Comparison of ENCODE assay signal across 10 cellular contexts in the genomic region with DNA sequence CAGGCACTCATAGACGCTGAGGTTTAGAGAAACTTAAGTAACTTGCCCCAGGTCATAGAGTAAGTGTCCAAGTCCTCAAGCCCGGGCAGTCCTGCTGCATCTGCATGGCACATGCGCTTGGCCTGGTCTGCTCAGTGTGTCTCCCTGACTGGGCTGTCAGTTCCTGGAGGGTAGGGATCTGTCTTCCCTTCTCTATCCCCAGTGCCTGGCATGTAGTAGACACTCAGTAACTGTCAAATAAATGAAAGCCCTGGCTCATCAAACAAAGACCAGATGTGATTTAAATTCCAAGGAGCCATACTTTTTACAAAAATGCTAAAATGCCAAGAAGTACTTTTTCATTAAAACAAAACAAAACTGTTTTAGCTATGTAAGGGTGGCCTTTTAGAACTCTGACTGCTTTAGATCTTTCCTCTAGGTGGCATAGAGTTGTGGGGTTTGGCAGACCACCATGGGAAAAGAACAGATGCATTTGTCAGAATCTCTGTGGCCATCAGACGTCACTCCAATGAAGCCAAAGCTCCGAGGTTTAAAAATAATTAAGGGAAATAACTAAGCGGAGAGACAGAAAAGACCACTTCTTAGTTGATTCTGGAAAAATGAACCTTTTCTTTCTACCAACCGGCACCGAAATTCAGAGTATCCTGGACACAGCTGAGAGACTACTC. TPM values are rescaled to one million over a fixed set of nuclear protein-coding genes. Genes with fewer than 3 reads are reported as not detected.
DNase-seq lines count a peak whose midpoint lies in the region; ATAC-seq and TF ChIP-seq lines count a peak whose summit lies in the region.
"Had no signal": no experiment of that assay in that cellular context is flagged by ENCODE, and none has a peak within 500 bp of the region (broad histone marks: within the 10 kb centered on the region; RNA-seq: fewer than 3 reads in every experiment).

No MANE protein-coding gene starts in this region.

- H3K9me3 Mint-ChIP-seq in activated CD8-positive, alpha-beta T cell treated with anti-CD3 and anti-CD28 coated beads for 36 hours, result no peaks in the 10 kb centered on the region

- intact Hi-C loops in esophagus squamous epithelium (cut with DNase I) (no loop called here), upper lobe of right lung (cut with DNase I) (no loop called here)
- intact Hi-C loops in activated CD8-positive, alpha-beta T cell treated with anti-CD3 and anti-CD28 coated beads for 36 hours (cut with micrococcal nuclease), result no loop called here

- CTCF ChIA-PET in activated CD8-positive, alpha-beta T cell treated with anti-CD3 and anti-CD28 coated beads for 36 hours (lab: Charles Lee), result no interaction called here

- no peak overlapping the region for H3K27ac Mint-ChIP-seq in activated CD8-positive, alpha-beta T cell treated with anti-CD3 and anti-CD28 coated beads for 36 hours
- H3K27ac Mint-ChIP-seq: activated naive CD8-positive, alpha-beta T cell had no signal

- H3K9me3 ChIP-seq in esophagus squamous epithelium (no peaks in the 10 kb centered on the region), upper lobe of right lung (no peaks in the 10 kb centered on the region)

- H3K36me3 ChIP-seq in esophagus squamous epithelium (no peaks in the 10 kb centered on the region), upper lobe of right lung (no peaks in the 10 kb centered on the region)

- H3K27me3 ChIP-seq in esophagus squamous epithelium, result no peaks in the 10 kb centered on the region
- no peaks in the 10 kb centered on the region for H3K27me3 ChIP-seq in upper lobe of right lung

- H3K27ac ChIP-seq in esophagus squamous epithelium, result peak overlapping the region; percentile 56 to 85 (median 81)
- H3K27ac ChIP-seq in upper lobe of right lung, result peak overlapping the region; percentile 69

- H3K4me1 ChIP-seq in esophagus squamous epithelium (peaks cover 42 to 100% (median 87%) of the 10 kb centered on the region in 3 donors), upper lobe of right lung (peaks cover 96% of the 10 kb centered on the region)

- H3K4me3 ChIP-seq in esophagus squamous epithelium (peak overlapping the region in 1 of 4 donors; percentile 24), upper lobe of right lung (no peak overlapping the region)

- POLR2A ChIA-PET in activated CD8-positive, alpha-beta T cell treated with anti-CD3 and anti-CD28 coated beads for 36 hours (lab: Charles Lee), result interaction anchor here (0.5 kb wide), 1 partner anchor 45 kb away, joined by 3 read pairs; no protein-coding TSS in a partner anchor

- H3K4me1 Mint-ChIP-seq in activated CD8-positive, alpha-beta T cell treated with anti-CD3 and anti-CD28 coated beads for 36 hours (ENCODE audit: low read depth), result peaks cover 2% of the 10 kb centered on the region

- WGBS in esophagus squamous epithelium, 2 donors, result 34 to 35% methylated on average over 6 to 8 of the region's 8 CpGs

- TF ChIP-seq CTCF in esophagus squamous epithelium (IDR thresholded peaks at IDR 0.05) (no peak), upper lobe of right lung (IDR thresholded peaks at IDR 0.05) (no peak)
- no peak for TF ChIP-seq CTCF in activated CD8-positive, alpha-beta T cell treated with anti-CD3 and anti-CD28 coated beads for 36 hours (IDR thresholded peaks at IDR 0.05)

- no peak overlapping the region for H3K4me3 Mint-ChIP-seq in activated CD8-positive, alpha-beta T cell treated with anti-CD3 and anti-CD28 coated beads for 36 hours
- H3K4me3 Mint-ChIP-seq: activated naive CD8-positive, alpha-beta T cell had no signal

- no peaks in the 10 kb centered on the region for H3K36me3 Mint-ChIP-seq in activated CD8-positive, alpha-beta T cell treated with anti-CD3 and anti-CD28 coated beads for 36 hours (ENCODE audit: low read depth)
- H3K36me3 Mint-ChIP-seq: activated naive CD8-positive, alpha-beta T cell had no signal

- TF ChIP-seq POLR2A in esophagus squamous epithelium (IDR thresholded peaks at IDR 0.05), result no peak

- ATAC-seq in upper lobe of right lung, result no peak
- no peak for ATAC-seq in activated CD8-positive, alpha-beta T cell treated with anti-CD3 and anti-CD28 coated beads for 36 hours
- no peak for ATAC-seq in GM21447 (IDR thresholded peaks at IDR 0.05; ENCODE audit: unreplicated experiment)

- DNase-seq in RPMI7951 (ENCODE audit: low read depth), result peak; percentile 85
- DNase-seq in esophagus squamous epithelium (lab: John Stamatoyannopoulos, UW), result no peak
- DNase-seq in medulla oblongata (ENCODE audit: extremely low spot score), result peak; percentile 27
- no peak for DNase-seq in upper lobe of right lung
- no peak for DNase-seq in activated CD8-positive, alpha-beta T cell treated with anti-CD3 and anti-CD28 coated beads for 36 hours
- no peak for DNase-seq in putamen (ENCODE audit: low spot score)
- DNase-seq in NCI-H748 treated with DMSO at 0.1 percent for 48 hours (lab: John Stamatoyannopoulos, UW), result no peak
- DNase-seq: activated CD4-positive, alpha-beta T cell treated with anti-CD3 and anti-CD28 coated beads, Interleukin-2, amount 50 U/mL, for 4 hours had no signal

- no peaks in the 10 kb centered on the region for H3K27me3 Mint-ChIP-seq in activated CD8-positive, alpha-beta T cell treated with anti-CD3 and anti-CD28 coated beads for 36 hours

RNA-seq across cellular contexts. Expression of gene EPAS1, which starts 34.0 kb away (rescaled TPM):
- total RNA-seq in RPMI7951 (2014; rRNA removed; shearing (Covaris generic)), result 12.3 and 18.5 TPM in 2 replicates
- total RNA-seq in esophagus squamous epithelium (100 to 1,000 TPM in 2 of 4 donors, 10 to 100 TPM in 2; 86.7 to 151 (median 105) TPM), upper lobe of right lung (1,593 TPM)
- total RNA-seq in activated CD8-positive, alpha-beta T cell treated with anti-CD3 and anti-CD28 coated beads for 36 hours, result 10 to 100 TPM in 1 of 2 experiments, 1 to 10 TPM in 1; 8.3 to 12.2 TPM

Comparison
In these comparisons a context has a peak if more than half of its experiments do, and no peak if none do; other contexts are left out.
1. DNase-seq: peak in RPMI7951 (single experiment) and medulla oblongata (single experiment); none in esophagus squamous epithelium (single experiment), upper lobe of right lung (single experiment), activated CD8-positive, alpha-beta T cell treated with anti-CD3 and anti-CD28 coated beads for 36 hours (single experiment), putamen (single experiment) and NCI-H748 treated with DMSO at 0.1 percent for 48 hours (single experiment).
2. RNA of gene EPAS1, which starts 34.0 kb away (total RNA-seq): 1,593 TPM in upper lobe of right lung (single experiment); 86.7 to 151 TPM in esophagus squamous epithelium, 12.3 to 18.5 TPM in RPMI7951 and 8.3 to 12.2 TPM in activated CD8-positive, alpha-beta T cell treated with anti-CD3 and anti-CD28 coated beads for 36 hours; every median in the first group is over 10 times any median in the second.